Comparison of ENCODE assay signal across 1 cellular context in genomic region chr1:1892763-1893120, GRCh38.
TF ChIP-seq lines count a peak whose summit lies in the region.

No MANE protein-coding gene starts in this region.

TF ChIP-seq in SK-N-SH treated with all-trans-retinoic acid at 6 μM for 48 hours, 23 proteins besides CTCF, POLR2A, EP300 and RAD21 (continued from another document):
- no peak for TF ChIP-seq POU6F1 (CRISPR knock-in tag; IDR thresholded peaks at IDR 0.05; ENCODE audit: borderline replicate concordance, low read depth)
